ENCODE assay signal across 8 cellular contexts in genomic region chr1:105137543-105138444, GRCh38.
DNase-seq lines count a peak whose midpoint lies in the region; ATAC-seq lines count a peak whose summit lies in the region.

No MANE protein-coding gene starts in this region.

- DNase-seq in DMS53 treated with DMSO at 0.1 percent for 48 hours (lab: John Stamatoyannopoulos, UW; ENCODE audit: unreplicated experiment), result peak; percentile 60
- peak; percentile 23 for DNase-seq in NCI-H82 treated with DMSO at 0.1 percent for 48 hours (lab: John Stamatoyannopoulos, UW; ENCODE audit: unreplicated experiment)
- DNase-seq in iPS DF 19.7 (ENCODE audit: low read depth, low spot score), result peak; percentile 50
- no peak for DNase-seq in hippocampal formation (lab: John Stamatoyannopoulos, UW)
- no peak for DNase-seq in activated CD8-positive, alpha-beta memory T cell treated with anti-CD3 and anti-CD28 coated beads for 24 hours
- no peak for DNase-seq in NOMO-1 treated with DMSO at 0.1 percent for 48 hours (lab: John Stamatoyannopoulos, UW; ENCODE audit: unreplicated experiment)

- ATAC-seq in HG02642 (IDR thresholded peaks at IDR 0.05; ENCODE audit: poor library complexity, unreplicated experiment) (peak; percentile 50), GM19395 (IDR thresholded peaks at IDR 0.05; ENCODE audit: unreplicated experiment) (no peak)

Comparison
In these comparisons a context has a peak if more than half of its experiments do, and no peak if none do; other contexts are left out.
1. DNase-seq: peak in DMS53 treated with DMSO at 0.1 percent for 48 hours (single experiment), NCI-H82 treated with DMSO at 0.1 percent for 48 hours (single experiment) and iPS DF 19.7 (single experiment); none in hippocampal formation (0 of 2), activated CD8-positive, alpha-beta memory T cell treated with anti-CD3 and anti-CD28 coated beads for 24 hours (single experiment) and NOMO-1 treated with DMSO at 0.1 percent for 48 hours (single experiment).